8 cellular contexts compared by ENCODE assay signal in the genomic region with DNA sequence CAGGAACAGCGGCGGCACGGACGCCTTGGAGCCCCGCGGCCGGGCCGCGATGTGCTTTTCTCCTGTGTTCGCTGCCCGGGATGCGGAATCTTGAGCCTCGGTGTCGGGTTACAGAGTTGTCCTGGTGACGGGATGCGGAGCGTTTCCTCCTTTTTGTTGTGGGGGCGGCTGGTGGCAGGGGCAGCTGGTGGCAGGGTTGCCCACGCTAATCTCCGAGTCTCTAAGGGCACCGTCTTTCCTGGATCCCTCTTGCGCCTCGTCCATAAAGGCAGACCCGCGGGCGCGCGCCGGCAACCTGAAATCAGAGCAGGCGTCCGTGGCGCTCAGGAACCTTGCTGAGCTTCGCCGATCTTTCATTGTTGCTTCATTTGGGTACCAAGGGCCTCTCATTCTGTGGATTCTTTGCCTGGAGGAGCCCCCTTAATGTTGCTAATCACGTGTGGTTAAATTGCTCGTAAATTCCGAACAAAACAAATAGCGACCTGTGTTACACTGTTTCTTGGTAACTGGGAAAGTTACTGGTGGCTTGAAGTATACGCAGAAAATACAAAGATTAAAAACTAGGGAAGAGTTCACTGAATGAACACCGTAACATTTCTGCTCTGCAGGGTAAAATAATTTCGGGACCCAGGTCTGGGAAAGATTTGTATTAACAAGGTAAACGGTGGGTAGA. TPM values are rescaled to one million over a fixed set of nuclear protein-coding genes. Genes with fewer than 3 reads are reported as not detected.
DNase-seq lines count a peak whose midpoint lies in the region; ATAC-seq and TF ChIP-seq lines count a peak whose summit lies in the region.

No MANE protein-coding gene starts in this region.

- peak overlapping the region; percentile 97 for H3K4me3 Mint-ChIP-seq in CD4-positive, alpha-beta T cell
- H3K4me3 Mint-ChIP-seq in immature natural killer cell, result peak overlapping the region; percentile 90 to 96 (median 94)

- CTCF ChIA-PET in CD4-positive, alpha-beta T cell (lab: Charles Lee), result no interaction called here

- POLR2A ChIA-PET in CD4-positive, alpha-beta T cell (lab: Charles Lee), result interaction anchor here (0.7 to 2.7 kb wide), 8 partner anchors 14 to 980 kb away, joined by 3 to 13 read pairs (median 4); a partner anchor contains a TSS

- peaks cover 49% of the 10 kb centered on the region for H3K27me3 Mint-ChIP-seq in CD4-positive, alpha-beta T cell
- peaks cover 9 to 19% (median 15%) of the 10 kb centered on the region in 3 donors for H3K27me3 Mint-ChIP-seq in immature natural killer cell (ENCODE audit: low read depth in 3 of 3)

- H3K27ac Mint-ChIP-seq in CD4-positive, alpha-beta T cell, result peak overlapping the region; percentile 83
- peak overlapping the region in 5 of 6 donors; percentile 26 to 76 (median 46) for H3K27ac Mint-ChIP-seq in immature natural killer cell

- no peak overlapping the region for H3K27ac ChIP-seq in CD4-positive, alpha-beta T cell (ENCODE audit: low read depth, low read length)
- peak overlapping the region in 18 of 21 experiments; percentile 2 to 86 (median 64) for H3K27ac ChIP-seq in skin epidermis

- peak overlapping the region; percentile 84 to 93 for H3K4me3 ChIP-seq in cardiac fibroblast (replicated peaks in 1 of 2; ENCODE audit: low read depth in 2 of 2, low read length in 2 of 2)
- H3K4me3 ChIP-seq in skin epidermis, result peak overlapping the region; percentile 49 to 97 (median 77)

- no peak for TF ChIP-seq CTCF in CD4-positive, alpha-beta T cell (IDR thresholded peaks at IDR 0.05)
- TF ChIP-seq CTCF in cardiac fibroblast (IDR thresholded peaks at IDR 0.05; ENCODE audit: low read depth, low read length), result no peak

- DNase-seq in CD4-positive, alpha-beta T cell, result peak in 9 of 10 experiments; percentile 3 to 40 (median 12)
- DNase-seq in NCI-H1417 (lab: John Stamatoyannopoulos, UW) (peak; percentile 82 to 99 (median 97)), T1000 (lab: John Stamatoyannopoulos, UW) (peak; percentile 73), cardiac fibroblast (ENCODE audit: low read depth in 2 of 2) (peak in 1 of 2 donors; percentile 74), immature natural killer cell (peak in 1 of 3 donors; percentile 36)

- peaks cover 11% of the 10 kb centered on the region for H3K36me3 Mint-ChIP-seq in CD4-positive, alpha-beta T cell (ENCODE audit: low read depth)
- H3K36me3 Mint-ChIP-seq in immature natural killer cell, result no peaks in the 10 kb centered on the region

- ATAC-seq in CD4-positive, alpha-beta T cell (ENCODE audit: poor library complexity), result peak; percentile 14
- ATAC-seq in GM21825 (IDR thresholded peaks at IDR 0.05; ENCODE audit: unreplicated experiment) (peak; percentile 18), HG03378 (IDR thresholded peaks at IDR 0.05; ENCODE audit: unreplicated experiment) (no peak)

- peaks cover 27% of the 10 kb centered on the region for H3K4me1 Mint-ChIP-seq in CD4-positive, alpha-beta T cell (ENCODE audit: low read depth)
- peaks cover 13 to 21% of the 10 kb centered on the region in 2 donors for H3K4me1 Mint-ChIP-seq in immature natural killer cell

- intact Hi-C loops in CD4-positive, alpha-beta T cell (cut with DNase I, micrococcal nuclease), result loop anchor here (5.0 to 10.0 kb wide), 5 partner anchors 159 to 793 kb away; a partner anchor contains a TSS

- no peaks in the 10 kb centered on the region for H3K9me3 ChIP-seq in CD4-positive, alpha-beta T cell (ENCODE audit: control insufficient read depth, low read length)

- H3K27me3 ChIP-seq in CD4-positive, alpha-beta T cell (ENCODE audit: control insufficient read depth, insufficient read depth, low read length), result peaks cover 20% of the 10 kb centered on the region

- no peaks in the 10 kb centered on the region for H3K9me3 Mint-ChIP-seq in CD4-positive, alpha-beta T cell
- no peaks in the 10 kb centered on the region for H3K9me3 Mint-ChIP-seq in immature natural killer cell

RNA-seq across cellular contexts. Expression of a gene that starts 0.8 kb away (rescaled TPM):
- 10 to 100 TPM; 15.5 to 15.8 TPM for total RNA-seq in CD4-positive, alpha-beta T cell
- 1 to 10 TPM; 1.7 to 5.8 (median 4.6) TPM for polyA plus RNA-seq in immature natural killer cell
